In genomic region chr5:76271836-76272235, GRCh38 we compare ENCODE assay signal across 23 cellular contexts.
"Had no signal": no experiment of that assay in that cellular context is flagged by ENCODE, and none has a peak within 500 bp of the region (broad histone marks: within the 10 kb centered on the region; RNA-seq: fewer than 3 reads in every experiment).

No MANE protein-coding gene starts in this region.

- H3K27me3 ChIP-seq: colonic mucosa, neutrophil, right lobe of liver, upper lobe of right lung had no signal

- H3K27ac ChIP-seq: colonic mucosa, epithelial cell of prostate, esophagus squamous epithelium, left ventricle myocardium inferior, neutrophil, right lobe of liver, skin epidermis, thoracic aorta, upper lobe of right lung had no signal

- H3K4me3 ChIP-seq: colonic mucosa, esophagus squamous epithelium, left ventricle myocardium inferior, right lobe of liver, skin epidermis, thoracic aorta, upper lobe of right lung had no signal

- FAIRE-seq: bronchial epithelial cell, endometrium had no signal

- H3K4me1 ChIP-seq: colonic mucosa, right lobe of liver had no signal

- DNase-seq: activated CD4-positive, alpha-beta T cell treated with anti-CD3 and anti-CD28 coated beads for 36 hours; activated CD4-positive, CD25-positive, alpha-beta regulatory T cell; activated CD8-positive, alpha-beta memory T cell treated with anti-CD3 and anti-CD28 coated beads, Interleukin-2, amount 10 ng/mL, durations not matched to agents 7 days and 5 days; activated CD8-positive, alpha-beta T cell treated with anti-CD3 and anti-CD28 coated beads, Interleukin-2, amount 10 ng/mL, durations not matched to agents 7 days and 5 days; activated T-cell treated with anti-CD3 and anti-CD28 coated beads, Interleukin-2, amount 50 U/mL, for 48 hours; colonic mucosa; effector CD8-positive, alpha-beta T cell; esophagus squamous epithelium; foreskin melanocyte; left ventricle myocardium inferior; nephron progenitor cell; right lobe of liver; stimulated activated CD4-positive, alpha-beta T cell treated with anti-CD3 and anti-CD28 coated beads, Interleukin-12 subunit alpha, Interleukin-12 subunit beta, amount 100 ng/mL, for 4 hours; stimulated activated CD4-positive, alpha-beta T cell treated with anti-CD3 and anti-CD28 coated beads, Interleukin-4, amount 100 ng/mL, for 1 hour; stimulated activated naive CD8-positive, alpha-beta T cell treated with anti-CD3 and anti-CD28 coated beads, Interleukin-15, Interleukin-2, amounts not matched to agents 100 U/mL and 50 U/mL, for 24 hours; T-helper 2 cell; upper lobe of right lung had no signal

- H3K36me3 ChIP-seq: colonic mucosa, esophagus squamous epithelium, left ventricle myocardium inferior, neutrophil, right lobe of liver, thoracic aorta, upper lobe of right lung had no signal
